Comparison of ENCODE assay signal across 11 cellular contexts in the genomic region with DNA sequence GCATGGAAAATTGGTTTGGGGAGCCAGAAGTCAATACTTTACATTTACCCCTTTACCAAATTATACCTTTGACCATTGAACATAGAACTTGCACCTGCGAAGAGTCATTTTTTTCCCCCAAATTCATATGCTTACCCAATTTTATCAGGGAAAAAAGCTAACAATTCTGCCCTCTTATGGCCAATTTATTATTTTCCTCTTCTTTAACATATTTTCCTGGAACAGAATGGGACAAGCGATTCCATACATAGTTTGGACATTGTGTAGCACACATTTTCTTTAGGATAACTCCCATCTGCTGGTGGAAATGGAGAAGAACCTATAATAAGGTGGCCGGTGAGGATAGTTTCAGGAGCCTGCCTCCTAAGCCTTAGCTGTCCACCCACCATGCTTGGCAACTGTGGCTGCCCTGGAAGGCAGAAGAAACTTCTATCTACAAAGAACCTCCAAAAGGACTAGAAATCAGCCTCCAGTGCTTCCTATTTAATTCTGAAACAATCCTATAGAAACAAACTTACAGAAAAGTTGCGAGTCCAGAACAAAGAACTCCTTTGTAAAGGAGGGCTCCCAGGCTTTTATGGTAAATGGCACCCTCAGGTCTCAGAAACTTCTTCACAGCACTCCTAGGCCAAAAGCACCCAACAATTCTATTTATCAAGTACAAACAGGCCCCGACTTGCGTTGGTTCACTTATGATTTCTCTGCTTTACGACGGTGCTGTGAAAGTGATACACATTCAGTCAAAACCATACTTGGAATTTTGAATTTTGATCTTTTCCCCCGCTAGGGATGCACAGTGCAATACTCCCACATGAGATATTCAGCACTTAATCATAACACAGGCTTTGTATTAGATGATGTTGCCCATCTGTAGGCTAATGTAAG.
A peak's percentile ranks its signal among the peaks of the same experiment; 100 is the strongest.
DNase-seq lines count a peak whose midpoint lies in the region; ATAC-seq, FAIRE-seq and TF ChIP-seq lines count a peak whose summit lies in the region.
"Had no signal": no experiment of that assay in that cellular context is flagged by ENCODE, and none has a peak within 500 bp of the region (broad histone marks: within the 10 kb centered on the region; RNA-seq: fewer than 3 reads in every experiment).

No MANE protein-coding gene starts in this region.

- H3K23ac ChIP-seq in mesenchymal stem cell (ENCODE audit: low read length in 2 of 2): no peak overlapping the region

- intact Hi-C loops in Calu3 (cut with micrococcal nuclease; ENCODE audit: unreplicated experiment): loop anchor here (10.0 kb wide), 1 partner anchor 696 kb away; no protein-coding TSS in a partner anchor
- intact Hi-C loops in GM12878 (cut with micrococcal nuclease; ENCODE audit: unreplicated experiment): no loop called here
- intact Hi-C loops in lower lobe of right lung (cut with DNase I): loop anchor here (10.0 kb wide), 1 partner anchor 186 kb away; no protein-coding TSS in a partner anchor

- no peak overlapping the region for H2AFZ ChIP-seq in Karpas-422 (ENCODE audit: low read length)
- H2AFZ ChIP-seq in GM12878 (ENCODE audit: control insufficient read depth, low read depth, low read length): no peak overlapping the region
- H2AFZ ChIP-seq in GM23338: no peak overlapping the region
- H2AFZ ChIP-seq in mesenchymal stem cell (ENCODE audit: low read depth, low read length): no peak overlapping the region

- RAD21 ChIA-PET in GM12878 (lab: Charles Lee; ENCODE audit: unreplicated experiment): interaction anchor here (0.5 to 2.3 kb wide), 8 partner anchors 12 to 645 kb away, joined by 3 to 8 read pairs (median 4); no protein-coding TSS in a partner anchor

- peaks cover 43% of the 10 kb centered on the region for H3K27me3 Mint-ChIP-seq in Calu3 (ENCODE audit: unreplicated experiment)
- H3K27me3 Mint-ChIP-seq in GM23338 (ENCODE audit: insufficient read depth, low read depth, poor library complexity): peaks cover 13% of the 10 kb centered on the region

- CTCF ChIA-PET in Calu3 (lab: Charles Lee) (interaction anchor here (0.9 to 1.5 kb wide), 2 partner anchors 15 to 173 kb away, joined by 3 to 4 read pairs; no protein-coding TSS in a partner anchor), GM12878 (lab: Yijun Ruan, JAX) (interaction anchor here (0.7 to 3.1 kb wide), 12 partner anchors 9 to 645 kb away, joined by 3 to 25 read pairs (median 4); no protein-coding TSS in a partner anchor)

- in situ Hi-C loops in GM12878 (cut with MboI): loop anchor here (10.0 kb wide), 1 partner anchor 646 kb away; no protein-coding TSS in a partner anchor

- TF ChIP-seq RAD21 in GM12878 (IDR thresholded peaks at IDR 0.05; ENCODE audit: insufficient read depth, low read depth, low read length): 0 out of 2 replicates have a peak, but pooled peaks have one; percentile 12

- H3K9me3 Mint-ChIP-seq in Calu3 (ENCODE audit: low read depth, unreplicated experiment) (no peaks in the 10 kb centered on the region), GM23338 (no peaks in the 10 kb centered on the region)
- H3K9me3 Mint-ChIP-seq: activated CD4-positive, alpha-beta T cell treated with anti-CD3 and anti-CD28 coated beads, Interleukin-2, amount 10 ng/mL, durations not matched to agents 7 days and 5 days had no signal

- WGBS in GM12878 (ENCODE audit: insufficient coverage, insufficient replicate concordance, low lambda C conversion rate, missing lambda C conversion rate): 29% methylated on average over 9 of the region's 9 CpGs
- WGBS in mesenchymal stem cell: 84% methylated on average over 8 of the region's 9 CpGs

- H3K27me3 ChIP-seq in Karpas-422 (ENCODE audit: low read length): no peaks in the 10 kb centered on the region
- no peaks in the 10 kb centered on the region; a peak in 1 of 4 replicates for H3K27me3 ChIP-seq in GM12878 (replicated peaks in 1 of 2; ENCODE audit: control insufficient read depth in 2 of 2, insufficient read depth in 2 of 2, low read length in 1 of 2)
- H3K27me3 ChIP-seq in GM23338 (ENCODE audit: insufficient read depth): no peaks in the 10 kb centered on the region
- H3K27me3 ChIP-seq in mesenchymal stem cell (ENCODE audit: control insufficient read depth in 1 of 2, insufficient read depth in 1 of 2, low read length in 2 of 2): peaks cover 57 to 83% of the 10 kb centered on the region in 2 experiments
- no peaks in the 10 kb centered on the region for H3K27me3 ChIP-seq in lower lobe of right lung (ENCODE audit: low read depth)

- H3K27ac Mint-ChIP-seq in Calu3 (ENCODE audit: unreplicated experiment): no peak overlapping the region
- no peak overlapping the region for H3K27ac Mint-ChIP-seq in GM23338
- H3K27ac Mint-ChIP-seq: activated CD4-positive, alpha-beta T cell treated with anti-CD3 and anti-CD28 coated beads, Interleukin-2, amount 10 ng/mL, durations not matched to agents 7 days and 5 days had no signal

- no peak overlapping the region for H2AK5ac ChIP-seq in mesenchymal stem cell (ENCODE audit: low read length, severe bottlenecking)

- H2BK12ac ChIP-seq in mesenchymal stem cell (ENCODE audit: low read length in 2 of 2): no peak overlapping the region

- H2BK5ac ChIP-seq in mesenchymal stem cell (ENCODE audit: low read depth, low read length, poor library complexity, severe bottlenecking): no peak overlapping the region

- no peak overlapping the region for H2BK15ac ChIP-seq in mesenchymal stem cell (ENCODE audit: low read depth, poor library complexity, severe bottlenecking)

- SMC1A ChIA-PET in GM12878 (lab: Charles Lee; ENCODE audit: uncharacterized antibody, unreplicated experiment): interaction anchor here (0.6 to 2.6 kb wide), 9 partner anchors 9 to 645 kb away, joined by 3 to 10 read pairs (median 5); no protein-coding TSS in a partner anchor

- H3K9me3 ChIP-seq in Karpas-422 (ENCODE audit: low read length): no peaks in the 10 kb centered on the region
- H3K9me3 ChIP-seq in GM12878 (replicated peaks; ENCODE audit: control insufficient read depth, insufficient read depth, low read length): no peaks in the 10 kb centered on the region
- no peaks in the 10 kb centered on the region for H3K9me3 ChIP-seq in mesenchymal stem cell (ENCODE audit: control insufficient read depth, low read length)
- no peaks in the 10 kb centered on the region for H3K9me3 ChIP-seq in lower lobe of right lung

- H4K20me1 ChIP-seq in Karpas-422 (ENCODE audit: insufficient read depth, low read depth, low read length): 0 out of 2 replicates have a peak, but pooled peaks cover 3% of the 10 kb centered on the region
- H4K20me1 ChIP-seq in GM12878 (ENCODE audit: control insufficient read depth, insufficient read depth): no peaks in the 10 kb centered on the region
- H4K20me1 ChIP-seq in GM23338 (replicated peaks; ENCODE audit: insufficient read depth): no peaks in the 10 kb centered on the region

- no peaks in the 10 kb centered on the region for H3F3A ChIP-seq in GM23338 (replicated peaks; ENCODE audit: low read depth)

- TF ChIP-seq CTCF in Calu3 (IDR thresholded peaks at IDR 0.05; ENCODE audit: unreplicated experiment) (peak; percentile 6), GM12878 (IDR thresholded peaks at IDR 0.05 in 2 of 3, conservative IDR thresholded peaks at IDR 0.05 in 1 of 3; ENCODE audit: control insufficient read depth in 2 of 3, extremely low read depth in 1 of 3, insufficient read depth in 1 of 3, low read depth in 3 of 3, low read length in 3 of 3) (peak in 2 of 3 experiments; percentile 20 to 37; a peak in 2 of 6 replicates), GM23338 (conservative IDR thresholded peaks at IDR 0.05; ENCODE audit: low read depth in 2 of 2) (peak in 1 of 2 experiments; percentile 49; a peak in 3 of 4 replicates), lower lobe of right lung (IDR thresholded peaks at IDR 0.05) (no peak)

- H3K79me2 ChIP-seq in Karpas-422 (ENCODE audit: low read length): no peaks in the 10 kb centered on the region
- no peaks in the 10 kb centered on the region for H3K79me2 ChIP-seq in GM12878 (ENCODE audit: control insufficient read depth, insufficient read depth, low read length)
- no peaks in the 10 kb centered on the region for H3K79me2 ChIP-seq in GM23338 (replicated peaks; ENCODE audit: insufficient read depth)

- no peak overlapping the region for H2BK120ac ChIP-seq in mesenchymal stem cell (ENCODE audit: low read depth, low read length)

- BruUV-seq in Calu3 (replicated peaks; lab: Mats Ljungman, UMichigan) (no TSS peak), GM12878 (replicated peaks; lab: Mats Ljungman, UMichigan) (no TSS peak)

- H3K27ac ChIP-seq in Karpas-422 (ENCODE audit: low read length): no peak overlapping the region
- H3K27ac ChIP-seq in GM12878 (ENCODE audit: control insufficient read depth, insufficient read depth): no peak overlapping the region
- H3K27ac ChIP-seq in GM23338 (ENCODE audit: low read depth): no peak overlapping the region
- H3K27ac ChIP-seq in mesenchymal stem cell (ENCODE audit: low read length, poor library complexity, severe bottlenecking): no peak overlapping the region
- no peak overlapping the region for H3K27ac ChIP-seq in lower lobe of right lung

- POLR2A ChIA-PET in GM12878 (lab: Charles Lee): interaction anchor here (0.6 kb wide), 1 partner anchor 1290 kb away, joined by 6 read pairs; no protein-coding TSS in a partner anchor

- no peak for FAIRE-seq in GM12878 (lab: Jason Lieb, UNC)
- FAIRE-seq: GM18507 had no signal

- H3K4me3 ChIP-seq in Karpas-422 (ENCODE audit: low read length): no peak overlapping the region
- H3K4me3 ChIP-seq in GM12878: no peak overlapping the region
- no peak overlapping the region for H3K4me3 ChIP-seq in GM23338
- H3K4me3 ChIP-seq in mesenchymal stem cell (ENCODE audit: insufficient read depth in 1 of 2, low read depth in 1 of 2, low read length in 2 of 2): no peak overlapping the region
- no peak overlapping the region for H3K4me3 ChIP-seq in lower lobe of right lung

- H3K4me2 ChIP-seq in Karpas-422 (ENCODE audit: low read depth, low read length, poor library complexity, severe bottlenecking) (no peak overlapping the region), GM12878 (ENCODE audit: control insufficient read depth, insufficient read depth) (no peak overlapping the region), GM23338 (no peak overlapping the region), mesenchymal stem cell (ENCODE audit: low read length, poor library complexity, severe bottlenecking) (no peak overlapping the region)

- no peak overlapping the region for H4K8ac ChIP-seq in mesenchymal stem cell (ENCODE audit: low read length)

- H3K4me1 Mint-ChIP-seq in Calu3 (ENCODE audit: low read depth, unreplicated experiment) (peaks cover 26% of the 10 kb centered on the region), GM23338 (peaks cover 10% of the 10 kb centered on the region; the same call in 2 of the 3 replicates)
- H3K4me1 Mint-ChIP-seq: activated CD4-positive, alpha-beta T cell treated with anti-CD3 and anti-CD28 coated beads, Interleukin-2, amount 10 ng/mL, durations not matched to agents 7 days and 5 days had no signal

- H3K9ac ChIP-seq in Karpas-422 (ENCODE audit: low read length): no peak overlapping the region
- H3K9ac ChIP-seq in GM12878 (ENCODE audit: control insufficient read depth, insufficient read depth, low read length): no peak overlapping the region
- no peak overlapping the region for H3K9ac ChIP-seq in mesenchymal stem cell (ENCODE audit: low read length)

- H3K4ac ChIP-seq in mesenchymal stem cell (ENCODE audit: low read depth in 1 of 2, low read length in 2 of 2): no peak overlapping the region

- H3K4me1 ChIP-seq in Karpas-422 (ENCODE audit: low read length) (peaks cover 12% of the 10 kb centered on the region), GM12878 (ENCODE audit: control insufficient read depth, insufficient read depth, low read length) (no peaks in the 10 kb centered on the region), GM23338 (ENCODE audit: insufficient read depth) (no peaks in the 10 kb centered on the region), mesenchymal stem cell (ENCODE audit: control insufficient read depth, insufficient read depth, low read depth, low read length) (peaks cover 4% of the 10 kb centered on the region), lower lobe of right lung (peaks cover 10% of the 10 kb centered on the region)

- TF ChIP-seq POLR2A in GM12878 (IDR thresholded peaks at IDR 0.05; ENCODE audit: low read depth, low read length): no peak

- TF ChIP-seq EP300 in GM12878 (IDR thresholded peaks at IDR 0.05; ENCODE audit: borderline replicate concordance in 1 of 2, control insufficient read depth in 1 of 2, low read depth in 2 of 2, low read length in 2 of 2): no peak

- ATAC-seq in GM12878 (no peak), HG02571 (IDR thresholded peaks at IDR 0.05; ENCODE audit: unreplicated experiment) (no peak), GM23338 (no peak), lower lobe of right lung (no peak)

- no peaks in the 10 kb centered on the region for H3K79me1 ChIP-seq in mesenchymal stem cell (replicated peaks; ENCODE audit: low read length, poor library complexity, severe bottlenecking)

- H3K9me2 ChIP-seq in Karpas-422 (replicated peaks; ENCODE audit: insufficient read depth, low read length): no peaks in the 10 kb centered on the region
- H3K9me2 ChIP-seq in GM23338 (ENCODE audit: insufficient read depth): no peaks in the 10 kb centered on the region

- H4K91ac ChIP-seq in mesenchymal stem cell (ENCODE audit: low read length): no peak overlapping the region

- DNase-seq in Calu3: no peak
- DNase-seq in Karpas-422: peak; percentile 55
- DNase-seq in GM12878 (ENCODE audit: low read depth, low spot score): no peak
- DNase-seq in middle frontal gyrus (ENCODE audit: extremely low spot score, low spot score): peak; percentile 57
- no peak for DNase-seq in GM23338 (ENCODE audit: low spot score)
- no peak for DNase-seq in mesenchymal stem cell
- no peak for DNase-seq in lower lobe of right lung
- DNase-seq: activated CD4-positive, alpha-beta T cell treated with anti-CD3 and anti-CD28 coated beads, Interleukin-2, amount 10 ng/mL, durations not matched to agents 7 days and 5 days; naive B cell had no signal

- H3K36me3 ChIP-seq in Karpas-422 (ENCODE audit: insufficient read depth, low read length) (no peaks in the 10 kb centered on the region), GM12878 (ENCODE audit: control insufficient read depth in 2 of 2, insufficient read depth in 2 of 2, low read length in 1 of 2) (no peaks in the 10 kb centered on the region), GM23338 (ENCODE audit: insufficient read depth) (no peaks in the 10 kb centered on the region), mesenchymal stem cell (ENCODE audit: control insufficient read depth in 1 of 2, insufficient read depth in 2 of 2, low read depth in 1 of 2, low read length in 2 of 2) (no peaks in the 10 kb centered on the region), lower lobe of right lung (no peaks in the 10 kb centered on the region)

- H3K4me3 Mint-ChIP-seq in Calu3 (ENCODE audit: low read depth, unreplicated experiment) (no peak overlapping the region), GM23338 (no peak overlapping the region)
- H3K4me3 Mint-ChIP-seq: activated CD4-positive, alpha-beta T cell treated with anti-CD3 and anti-CD28 coated beads, Interleukin-2, amount 10 ng/mL, durations not matched to agents 7 days and 5 days; naive B cell had no signal

- H3K36me3 Mint-ChIP-seq in Calu3 (ENCODE audit: insufficient read depth, unreplicated experiment) (no peaks in the 10 kb centered on the region), GM23338 (ENCODE audit: low read depth) (no peaks in the 10 kb centered on the region)
- H3K36me3 Mint-ChIP-seq: naive B cell had no signal

- H3K18ac ChIP-seq in mesenchymal stem cell (ENCODE audit: low read depth in 1 of 2, low read length in 2 of 2): no peak overlapping the region

- H3K14ac ChIP-seq in mesenchymal stem cell (ENCODE audit: low read length in 2 of 2): no peak overlapping the region

Comparison
In these comparisons a context has a peak if more than half of its experiments do, and no peak if none do; other contexts are left out.
1. DNase-seq: peak in Karpas-422 (single experiment) and middle frontal gyrus (single experiment); none in Calu3 (single experiment), GM12878 (single experiment), GM23338 (single experiment), mesenchymal stem cell (single experiment) and lower lobe of right lung (single experiment).